In the genomic region with DNA sequence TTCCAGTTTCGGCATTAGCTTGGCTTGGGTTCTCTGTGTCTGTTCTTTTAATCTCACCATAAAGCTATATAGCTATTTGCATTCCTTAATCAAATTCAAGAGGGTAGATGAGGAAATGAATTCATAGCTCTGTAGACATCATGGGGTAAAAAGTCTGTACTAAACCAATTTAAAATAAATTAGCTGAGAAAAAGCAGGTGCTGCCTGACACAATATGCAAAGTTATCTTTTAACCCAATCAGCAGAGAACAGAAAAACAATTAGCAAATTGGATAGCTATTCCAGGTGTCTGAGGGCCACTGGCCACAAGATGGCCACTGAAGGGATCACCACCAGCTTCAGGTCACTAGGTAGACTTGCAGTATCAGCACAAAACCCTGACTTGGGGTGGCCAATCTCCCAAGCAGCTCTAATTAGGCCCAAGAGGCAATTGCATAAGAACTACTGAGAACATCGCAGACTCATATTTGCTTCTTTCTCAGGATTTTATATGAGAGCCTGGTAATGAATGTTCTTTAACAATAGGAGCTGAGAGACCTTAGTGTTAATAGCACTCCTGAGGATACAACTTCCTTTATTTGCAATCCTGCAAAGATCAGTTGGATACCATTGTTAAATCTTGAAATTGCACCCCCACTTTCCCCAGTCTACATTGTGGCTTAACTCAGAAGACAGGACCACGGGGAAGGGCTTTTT, we compare ENCODE assay signal across 23 cellular contexts.
"Had no signal": no experiment of that assay in that cellular context is flagged by ENCODE, and none has a peak within 500 bp of the region (broad histone marks: within the 10 kb centered on the region; RNA-seq: fewer than 3 reads in every experiment).

No MANE protein-coding gene starts in this region.

- FAIRE-seq: endometrium had no signal

- H3K27ac Mint-ChIP-seq: naive thymus-derived CD4-positive, alpha-beta T cell; nephron progenitor cell; stimulated activated naive B cell treated with anti-CD40 and anti-IgM and Interleukin-4, amounts not matched to agents 10 μg/mL and 1 μg/mL and 100 μg/mL, for 72 hours; stimulated activated naive CD8-positive, alpha-beta T cell treated with anti-CD3 and anti-CD28 coated beads, Interleukin-15, amount 100 ng/mL, for 72 hours had no signal

- H3K27me3 ChIP-seq: dorsolateral prefrontal cortex, gastrocnemius medialis, neutrophil, sigmoid colon, testis, tibial nerve, upper lobe of right lung, vagina had no signal

- H3K27me3 Mint-ChIP-seq: stimulated activated naive B cell treated with anti-CD40 and anti-IgM and Interleukin-4, amounts not matched to agents 10 μg/mL and 1 μg/mL and 100 μg/mL, for 72 hours; stimulated activated naive CD8-positive, alpha-beta T cell treated with anti-CD3 and anti-CD28 coated beads, Interleukin-15, amount 100 ng/mL, for 72 hours had no signal

- H3K36me3 Mint-ChIP-seq: naive thymus-derived CD4-positive, alpha-beta T cell had no signal

- H3K4me1 Mint-ChIP-seq: naive thymus-derived CD4-positive, alpha-beta T cell; nephron progenitor cell; stimulated activated naive CD8-positive, alpha-beta T cell treated with anti-CD3 and anti-CD28 coated beads, Interleukin-15, amount 100 ng/mL, for 72 hours had no signal

- H3K27ac ChIP-seq: dorsolateral prefrontal cortex, gastrocnemius medialis, heart right ventricle, neutrophil, psoas muscle, sigmoid colon, skin epidermis, testis, tibial nerve, upper lobe of right lung, vagina had no signal

- H3K4me1 ChIP-seq: gastrocnemius medialis, heart right ventricle, psoas muscle, sigmoid colon, testis, tibial nerve, upper lobe of right lung, vagina had no signal

- DNase-seq: dorsolateral prefrontal cortex; effector CD8-positive, alpha-beta T cell; gastrocnemius medialis; heart right ventricle; hypothalamus; islet precursor cell; mammary epithelial cell; naive thymus-derived CD4-positive, alpha-beta T cell; nephron progenitor cell; psoas muscle; retina; sigmoid colon; stimulated activated CD4-positive, alpha-beta T cell treated with anti-CD3 and anti-CD28 coated beads, Interleukin-2, amount 100 ng/mL, for 24 hours; stimulated activated CD4-positive, alpha-beta T cell treated with anti-CD3 and anti-CD28 coated beads, Interleukin-4, amount 100 ng/mL, for 4 hours; stimulated activated naive B cell treated with anti-CD40 and anti-IgM and Interleukin-4, amounts not matched to agents 10 μg/mL and 1 μg/mL and 100 μg/mL, for 72 hours; stimulated activated naive CD8-positive, alpha-beta T cell treated with anti-CD3 and anti-CD28 coated beads, Interleukin-15, amount 100 ng/mL, for 72 hours; testis; upper lobe of right lung had no signal

- H3K9me3 Mint-ChIP-seq: nephron progenitor cell; stimulated activated naive B cell treated with anti-CD40 and anti-IgM and Interleukin-4, amounts not matched to agents 10 μg/mL and 1 μg/mL and 100 μg/mL, for 72 hours; stimulated activated naive CD8-positive, alpha-beta T cell treated with anti-CD3 and anti-CD28 coated beads, Interleukin-15, amount 100 ng/mL, for 72 hours had no signal

- H3K4me3 Mint-ChIP-seq: naive thymus-derived CD4-positive, alpha-beta T cell; nephron progenitor cell; stimulated activated naive B cell treated with anti-CD40 and anti-IgM and Interleukin-4, amounts not matched to agents 10 μg/mL and 1 μg/mL and 100 μg/mL, for 72 hours; stimulated activated naive CD8-positive, alpha-beta T cell treated with anti-CD3 and anti-CD28 coated beads, Interleukin-15, amount 100 ng/mL, for 72 hours had no signal

- H3K4me3 ChIP-seq: dorsolateral prefrontal cortex, gastrocnemius medialis, heart right ventricle, psoas muscle, sigmoid colon, skin epidermis, testis, tibial nerve, upper lobe of right lung, vagina had no signal

- H3K9me3 ChIP-seq: gastrocnemius medialis, heart right ventricle, neutrophil, psoas muscle, sigmoid colon, testis, tibial nerve, upper lobe of right lung, vagina had no signal

- H3K36me3 ChIP-seq: gastrocnemius medialis, heart right ventricle, neutrophil, sigmoid colon, tibial nerve, upper lobe of right lung, vagina had no signal
